Comparison of ENCODE assay signal across 8 cellular contexts in the genomic region with DNA sequence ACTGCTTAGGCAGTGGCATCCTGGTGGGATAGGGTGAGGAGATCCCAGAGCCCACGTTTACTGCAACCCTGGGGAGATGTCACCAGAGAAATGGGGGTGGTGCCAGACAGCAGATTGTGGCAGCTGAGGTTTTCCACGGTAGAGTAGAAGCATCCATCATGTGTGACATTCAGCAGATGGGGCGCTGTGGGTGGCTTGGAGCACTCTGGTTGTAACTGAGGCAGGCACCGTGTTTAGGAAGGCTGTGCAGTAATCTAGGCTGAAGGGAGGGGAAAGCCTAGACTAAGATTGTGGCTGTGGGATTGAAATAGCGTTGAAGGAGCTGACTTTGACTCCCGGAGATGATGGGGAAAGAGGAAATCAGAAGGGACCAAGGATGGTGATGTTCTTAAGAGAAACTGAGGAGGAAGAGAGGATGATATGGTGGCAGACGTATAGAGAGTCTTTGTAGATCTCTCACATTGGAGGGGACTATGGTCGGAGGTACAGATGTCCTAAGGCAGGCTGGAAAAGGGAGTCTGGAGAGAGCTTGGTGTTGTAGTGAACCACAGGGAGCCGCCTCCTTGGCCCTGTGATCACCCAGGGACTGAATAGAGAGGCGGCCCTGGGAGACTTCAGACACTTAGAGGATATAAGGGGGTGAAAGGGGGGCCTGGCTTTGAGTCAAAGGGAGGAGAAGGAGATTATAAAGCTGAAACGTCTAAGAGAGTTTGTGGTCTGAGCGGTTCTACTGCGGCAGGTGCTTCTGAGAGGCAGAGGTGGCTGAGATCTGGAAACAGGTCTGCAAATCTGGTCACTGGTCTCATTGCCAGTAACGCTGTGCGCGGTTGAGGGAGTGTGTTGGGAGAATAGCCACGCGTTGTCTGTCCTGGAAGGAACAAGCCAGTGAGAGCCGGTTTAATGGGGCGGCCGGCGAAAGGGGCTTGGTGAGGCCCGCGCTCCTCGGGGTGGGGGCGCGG. TPM values are rescaled to one million over a fixed set of nuclear protein-coding genes. Genes with fewer than 3 reads are reported as not detected.
DNase-seq lines count a peak whose midpoint lies in the region; ATAC-seq and TF ChIP-seq lines count a peak whose summit lies in the region.

No MANE protein-coding gene starts in this region.

- peak; percentile 12 for ATAC-seq in HG02885 (IDR thresholded peaks at IDR 0.05; ENCODE audit: poor library complexity, unreplicated experiment)
- ATAC-seq in mucosa of descending colon = peak; percentile 6

- peak; percentile 47 for DNase-seq in GM12865 (ENCODE audit: low read depth)
- DNase-seq in T-helper 22 cell (ENCODE audit: low read depth) = peak; percentile 18
- DNase-seq in coronary artery (ENCODE audit: low spot score) = no peak
- peak in 2 of 3 donors; percentile 41 to 46 for DNase-seq in mucosa of descending colon
- DNase-seq in tibial nerve (ENCODE audit: low spot score in 2 of 2) = peak in 1 of 2 donors; percentile 32
- no peak for DNase-seq in AML-193 (lab: John Stamatoyannopoulos, UW)
- no peak for DNase-seq in NCI-H524 (lab: John Stamatoyannopoulos, UW)

- H3K36me3 ChIP-seq in mucosa of descending colon (ENCODE audit: low read depth) = no peaks in the 10 kb centered on the region
- H3K36me3 ChIP-seq in tibial nerve = no peaks in the 10 kb centered on the region

- peaks cover 33% of the 10 kb centered on the region for H3K4me1 ChIP-seq in mucosa of descending colon (ENCODE audit: low read depth)
- H3K4me1 ChIP-seq in tibial nerve = peaks cover 0 to 64% (median 23%) of the 10 kb centered on the region in 4 donors

- peak overlapping the region; percentile 94 for H3K4me3 ChIP-seq in GM12865 (ENCODE audit: low read depth, low read length)
- peak overlapping the region; percentile 94 for H3K4me3 ChIP-seq in coronary artery
- H3K4me3 ChIP-seq in mucosa of descending colon = peak overlapping the region; percentile 20
- peak overlapping the region; percentile 43 to 87 (median 72) for H3K4me3 ChIP-seq in tibial nerve

- no peak for TF ChIP-seq CTCF in GM12865 (IDR thresholded peaks at IDR 0.05; ENCODE audit: insufficient read depth, low read depth, low read length, missing control alignments)
- no peak for TF ChIP-seq CTCF in coronary artery (IDR thresholded peaks at IDR 0.05)
- TF ChIP-seq CTCF in mucosa of descending colon (IDR thresholded peaks at IDR 0.05) = no peak
- TF ChIP-seq CTCF in tibial nerve (IDR thresholded peaks at IDR 0.05) = no peak

- no peak for TF ChIP-seq EP300 in tibial nerve (IDR thresholded peaks at IDR 0.05)

- peak overlapping the region; percentile 99 for H3K27ac ChIP-seq in coronary artery
- H3K27ac ChIP-seq in tibial nerve = peak overlapping the region; percentile 91 to 98 (median 98)

- WGBS in tibial nerve, 2 donors = 13% methylated on average over 27 of the region's 27 CpGs

- H3K9me3 ChIP-seq in mucosa of descending colon (no peaks in the 10 kb centered on the region), tibial nerve (no peaks in the 10 kb centered on the region)

- no peak for TF ChIP-seq POLR2A in tibial nerve (IDR thresholded peaks at IDR 0.05)

- no peaks in the 10 kb centered on the region for H3K27me3 ChIP-seq in tibial nerve

- intact Hi-C loops in mucosa of descending colon (cut with DNase I, micrococcal nuclease) = no loop called here

RNA-seq across cellular contexts. Expression of a gene that starts 0.8 kb away (rescaled TPM):
- total RNA-seq in mucosa of descending colon (10 to 100 TPM; 18.1 to 24.2 (median 20.7) TPM), tibial nerve (10 to 100 TPM; 15.9 to 28.3 (median 23.7) TPM)

RNA-seq across cellular contexts. Expression of a gene that starts 45.6 kb away (rescaled TPM):
- 1,000 to 10,000 TPM; 1,294 to 6,470 (median 3,045) TPM for total RNA-seq in mucosa of descending colon
- 100 to 1,000 TPM; 570 to 933 (median 787) TPM for total RNA-seq in tibial nerve

Comparison
In these comparisons a context has a peak if more than half of its experiments do, and no peak if none do; other contexts are left out.
1. DNase-seq: peak in GM12865 (single experiment), T-helper 22 cell (single experiment) and mucosa of descending colon (2 of 3); none in coronary artery (single experiment), AML-193 (0 of 2) and NCI-H524 (0 of 2).
2. H3K4me3 ChIP-seq: peak in every context shown above with its lines; median percentile 94 in GM12865; 94 in coronary artery; 72 in tibial nerve; 20 in mucosa of descending colon.